In the genomic region with DNA sequence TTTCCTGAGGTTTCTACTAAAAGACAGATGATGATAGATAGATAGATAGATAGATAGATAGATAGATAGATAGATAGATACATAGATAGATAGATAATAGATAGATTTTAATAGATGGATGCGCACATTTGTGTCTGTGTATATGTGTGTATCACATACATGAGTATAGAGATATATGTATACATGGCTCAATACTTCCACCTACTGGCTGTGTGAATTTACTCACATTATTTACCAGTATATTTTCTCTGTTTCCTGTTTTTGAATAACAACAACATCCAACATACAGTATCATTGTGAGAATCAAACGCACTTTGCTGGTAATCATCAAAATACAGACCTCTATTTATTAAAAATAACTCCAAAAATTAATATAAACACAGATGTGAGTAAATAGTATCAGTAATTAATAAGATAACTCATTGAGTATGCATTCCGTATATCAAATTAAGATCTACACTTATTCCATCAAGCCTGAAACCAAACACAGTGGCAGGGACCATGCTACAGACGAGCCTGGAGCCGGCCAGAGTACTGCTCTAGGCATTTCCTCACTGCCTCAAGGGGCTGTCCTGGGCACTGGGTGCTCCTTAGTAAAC, we compare ENCODE assay signal across 1 cellular context.
TF ChIP-seq lines count a peak whose summit lies in the region.

No MANE protein-coding gene starts in this region.

TF ChIP-seq in WTC11, 78 proteins besides CTCF, POLR2A, EP300 and RAD21 (continued from another document):
- TF ChIP-seq ARID4B (CRISPR knock-in tag; IDR thresholded peaks at IDR 0.05; ENCODE audit: borderline replicate concordance) (no peak), ZNF263 (CRISPR knock-in tag; IDR thresholded peaks at IDR 0.05; ENCODE audit: low read depth) (no peak), CREM (CRISPR knock-in tag; IDR thresholded peaks at IDR 0.05) (no peak), NFYB (CRISPR knock-in tag; conservative IDR thresholded peaks at IDR 0.05; ENCODE audit: low read depth) (no peak), NR2C2 (CRISPR knock-in tag; IDR thresholded peaks at IDR 0.05) (no peak), ZNF138 (CRISPR knock-in tag; conservative IDR thresholded peaks at IDR 0.05) (no peak), TCF7 (CRISPR knock-in tag; IDR thresholded peaks at IDR 0.05; ENCODE audit: low read depth) (no peak)
TF ChIP-seq in WTC11: peak in this region for 0.
